18 cellular contexts compared by ENCODE assay signal in genomic region chr3:112718516-112718915, GRCh38.
"Had no signal": no experiment of that assay in that cellular context is flagged by ENCODE, and none has a peak within 500 bp of the region (broad histone marks: within the 10 kb centered on the region; RNA-seq: fewer than 3 reads in every experiment).

No MANE protein-coding gene starts in this region.

- H3K27ac ChIP-seq: SJCRH30, VCaP had no signal

- DNase-seq: activated CD4-positive, alpha-beta T cell treated with anti-CD3 and anti-CD28 coated beads for 4 hours; activated CD8-positive, alpha-beta memory T cell treated with anti-CD3 and anti-CD28 coated beads, Interleukin-2, amount 50 U/mL, for 4 hours; activated CD8-positive, alpha-beta T cell treated with anti-CD3 and anti-CD28 coated beads for 36 hours; activated effector memory CD4-positive, alpha-beta T cell treated with Interleukin-2 at 50 U/mL for 16 hours; activated naive CD4-positive, alpha-beta T cell; activated T-cell treated with anti-CD3 and anti-CD28 coated beads, Interleukin-2, amount 50 U/mL, for 24 hours; aorta; NCI-H146; NCI-H1930; NCI-H345; NCI-H510A; NCI-H526 treated with DMSO at 0.1 percent for 48 hours; NCI-H82; Right ventricle myocardium superior; SJCRH30; SK-N-SH; T-helper 1 cell had no signal
